In the genomic region with DNA sequence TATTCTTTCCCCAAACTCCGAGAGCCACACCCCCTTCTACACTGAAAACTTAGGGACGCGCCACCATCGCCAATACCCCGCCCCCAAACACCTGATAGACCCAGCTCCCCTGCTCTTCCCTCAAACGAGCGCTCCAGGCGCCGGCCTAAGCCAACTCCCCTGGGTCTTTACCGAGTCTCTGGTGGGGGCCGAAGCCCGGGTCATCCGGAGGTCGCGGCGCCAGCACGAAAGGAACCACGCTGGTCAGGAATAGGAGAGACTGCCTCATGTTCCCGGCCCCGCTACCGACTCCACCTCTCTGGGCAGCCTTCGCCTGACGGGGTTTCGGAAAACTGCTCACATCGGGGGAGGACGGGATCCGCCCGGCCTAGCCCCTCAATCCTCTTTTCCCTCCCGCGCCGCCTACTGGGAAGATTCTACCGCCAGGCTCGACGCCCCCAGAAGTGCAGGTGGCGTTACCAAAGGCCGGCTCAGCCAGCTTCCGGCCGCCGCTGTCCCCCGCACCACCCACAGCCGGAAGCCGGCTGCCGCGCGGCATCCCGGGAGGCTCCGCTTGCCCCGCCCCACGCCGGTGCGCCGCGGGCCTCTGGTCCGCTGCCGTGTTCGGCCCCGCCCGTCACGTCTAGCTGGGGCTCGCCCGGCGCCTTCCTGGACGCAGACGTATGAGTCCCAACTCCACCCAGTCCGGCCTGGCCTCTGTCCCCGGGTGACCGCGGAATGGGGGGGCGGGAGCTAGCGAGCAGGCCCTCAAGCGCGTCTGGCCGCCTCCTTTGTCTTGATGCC, we compare ENCODE assay signal across 1 cellular context.
A peak's percentile ranks its signal among the peaks of the same experiment; 100 is the strongest.
TF ChIP-seq lines count a peak whose summit lies in the region.

A gene (minus strand): TSS at position 493 of the 783 bp plus-strand sequence. CDS start 225 bp downstream, at position 268.

TF ChIP-seq in HEK293, 187 proteins besides CTCF, POLR2A, EP300 and RAD21 (continued from another document and continues in another):
- TF ChIP-seq, protein P1, sequence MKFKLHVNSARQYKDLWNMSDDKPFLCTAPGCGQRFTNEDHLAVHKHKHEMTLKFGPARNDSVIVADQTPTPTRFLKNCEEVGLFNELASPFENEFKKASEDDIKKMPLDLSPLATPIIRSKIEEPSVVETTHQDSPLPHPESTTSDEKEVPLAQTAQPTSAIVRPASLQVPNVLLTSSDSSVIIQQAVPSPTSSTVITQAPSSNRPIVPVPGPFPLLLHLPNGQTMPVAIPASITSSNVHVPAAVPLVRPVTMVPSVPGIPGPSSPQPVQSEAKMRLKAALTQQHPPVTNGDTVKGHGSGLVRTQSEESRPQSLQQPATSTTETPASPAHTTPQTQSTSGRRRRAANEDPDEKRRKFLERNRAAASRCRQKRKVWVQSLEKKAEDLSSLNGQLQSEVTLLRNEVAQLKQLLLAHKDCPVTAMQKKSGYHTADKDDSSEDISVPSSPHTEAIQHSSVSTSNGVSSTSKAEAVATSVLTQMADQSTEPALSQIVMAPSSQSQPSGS (tag by site-specific recombination; IDR thresholded peaks at IDR 0.05; ENCODE audit: low read depth): no peak
- TF ChIP-seq, protein P2, sequence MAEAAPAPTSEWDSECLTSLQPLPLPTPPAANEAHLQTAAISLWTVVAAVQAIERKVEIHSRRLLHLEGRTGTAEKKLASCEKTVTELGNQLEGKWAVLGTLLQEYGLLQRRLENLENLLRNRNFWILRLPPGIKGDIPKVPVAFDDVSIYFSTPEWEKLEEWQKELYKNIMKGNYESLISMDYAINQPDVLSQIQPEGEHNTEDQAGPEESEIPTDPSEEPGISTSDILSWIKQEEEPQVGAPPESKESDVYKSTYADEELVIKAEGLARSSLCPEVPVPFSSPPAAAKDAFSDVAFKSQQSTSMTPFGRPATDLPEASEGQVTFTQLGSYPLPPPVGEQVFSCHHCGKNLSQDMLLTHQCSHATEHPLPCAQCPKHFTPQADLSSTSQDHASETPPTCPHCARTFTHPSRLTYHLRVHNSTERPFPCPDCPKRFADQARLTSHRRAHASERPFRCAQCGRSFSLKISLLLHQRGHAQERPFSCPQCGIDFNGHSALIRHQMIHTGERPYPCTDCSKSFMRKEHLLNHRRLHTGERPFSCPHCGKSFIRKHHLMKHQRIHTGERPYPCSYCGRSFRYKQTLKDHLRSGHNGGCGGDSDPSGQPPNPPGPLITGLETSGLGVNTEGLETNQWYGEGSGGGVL (tag by site-specific recombination; IDR thresholded peaks at IDR 0.05): peak; percentile 24; the same call in 1 of the 2 replicates
- TF ChIP-seq, protein P3, sequence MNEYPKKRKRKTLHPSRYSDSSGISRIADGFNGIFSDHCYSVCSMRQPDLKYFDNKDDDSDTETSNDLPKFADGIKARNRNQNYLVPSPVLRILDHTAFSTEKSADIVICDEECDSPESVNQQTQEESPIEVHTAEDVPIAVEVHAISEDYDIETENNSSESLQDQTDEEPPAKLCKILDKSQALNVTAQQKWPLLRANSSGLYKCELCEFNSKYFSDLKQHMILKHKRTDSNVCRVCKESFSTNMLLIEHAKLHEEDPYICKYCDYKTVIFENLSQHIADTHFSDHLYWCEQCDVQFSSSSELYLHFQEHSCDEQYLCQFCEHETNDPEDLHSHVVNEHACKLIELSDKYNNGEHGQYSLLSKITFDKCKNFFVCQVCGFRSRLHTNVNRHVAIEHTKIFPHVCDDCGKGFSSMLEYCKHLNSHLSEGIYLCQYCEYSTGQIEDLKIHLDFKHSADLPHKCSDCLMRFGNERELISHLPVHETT (tag by site-specific recombination; IDR thresholded peaks at IDR 0.05): no peak
- peak; percentile 51; the same call in 1 of the 2 replicates for TF ChIP-seq ZNF391 (tag by site-specific recombination; IDR thresholded peaks at IDR 0.05; ENCODE audit: borderline replicate concordance, low read depth)
- TF ChIP-seq, protein P4, sequence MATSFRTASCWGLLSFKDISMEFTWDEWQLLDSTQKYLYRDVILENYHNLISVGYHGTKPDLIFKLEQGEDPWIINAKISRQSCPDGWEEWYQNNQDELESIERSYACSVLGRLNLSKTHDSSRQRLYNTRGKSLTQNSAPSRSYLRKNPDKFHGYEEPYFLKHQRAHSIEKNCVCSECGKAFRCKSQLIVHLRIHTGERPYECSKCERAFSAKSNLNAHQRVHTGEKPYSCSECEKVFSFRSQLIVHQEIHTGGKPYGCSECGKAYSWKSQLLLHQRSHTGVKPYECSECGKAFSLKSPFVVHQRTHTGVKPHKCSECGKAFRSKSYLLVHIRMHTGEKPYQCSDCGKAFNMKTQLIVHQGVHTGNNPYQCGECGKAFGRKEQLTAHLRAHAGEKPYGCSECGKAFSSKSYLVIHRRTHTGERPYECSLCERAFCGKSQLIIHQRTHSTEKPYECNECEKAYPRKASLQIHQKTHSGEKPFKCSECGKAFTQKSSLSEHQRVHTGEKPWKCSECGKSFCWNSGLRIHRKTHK (tag by site-specific recombination; IDR thresholded peaks at IDR 0.05): no peak
- TF ChIP-seq BCL11A (tag by site-specific recombination; IDR thresholded peaks at IDR 0.05; ENCODE audit: low read depth): no peak; the same call in 1 of the 2 replicates
- no peak for TF ChIP-seq ZNF350 (tag by site-specific recombination; IDR thresholded peaks at IDR 0.05)
- TF ChIP-seq ZNF175 (tag by site-specific recombination; IDR thresholded peaks at IDR 0.05): no peak
- no peak for TF ChIP-seq ZNF48 (tag by site-specific recombination; IDR thresholded peaks at IDR 0.05)
- TF ChIP-seq GLIS1 (tag by site-specific recombination; IDR thresholded peaks at IDR 0.05): peak; percentile 76
- peak; percentile 81; the same call in 1 of the 2 replicates for TF ChIP-seq ZNF561 (tag by site-specific recombination; IDR thresholded peaks at IDR 0.05; ENCODE audit: borderline replicate concordance)
- no peak for TF ChIP-seq SETDB1 (IDR thresholded peaks at IDR 0.05; ENCODE audit: insufficient read length, low read length)
- peak; percentile 71 for TF ChIP-seq SCRT2 (tag by site-specific recombination; IDR thresholded peaks at IDR 0.05)
- TF ChIP-seq YY1 (tag by site-specific recombination; IDR thresholded peaks at IDR 0.05): no peak
- TF ChIP-seq ZNF37A (tag by site-specific recombination; IDR thresholded peaks at IDR 0.05): no peak
- TF ChIP-seq, protein P5, sequence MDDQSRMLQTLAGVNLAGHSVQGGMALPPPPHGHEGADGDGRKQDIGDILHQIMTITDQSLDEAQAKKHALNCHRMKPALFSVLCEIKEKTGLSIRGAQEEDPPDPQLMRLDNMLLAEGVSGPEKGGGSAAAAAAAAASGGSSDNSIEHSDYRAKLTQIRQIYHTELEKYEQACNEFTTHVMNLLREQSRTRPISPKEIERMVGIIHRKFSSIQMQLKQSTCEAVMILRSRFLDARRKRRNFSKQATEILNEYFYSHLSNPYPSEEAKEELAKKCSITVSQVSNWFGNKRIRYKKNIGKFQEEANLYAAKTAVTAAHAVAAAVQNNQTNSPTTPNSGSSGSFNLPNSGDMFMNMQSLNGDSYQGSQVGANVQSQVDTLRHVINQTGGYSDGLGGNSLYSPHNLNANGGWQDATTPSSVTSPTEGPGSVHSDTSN (CRISPR knock-in tag; IDR thresholded peaks at IDR 0.05): peak; percentile 88; the same call in 1 of the 2 replicates
- TF ChIP-seq ZNF629 (tag by site-specific recombination; IDR thresholded peaks at IDR 0.05): peak; percentile 65; the same call in 1 of the 2 replicates
- TF ChIP-seq, protein P6, sequence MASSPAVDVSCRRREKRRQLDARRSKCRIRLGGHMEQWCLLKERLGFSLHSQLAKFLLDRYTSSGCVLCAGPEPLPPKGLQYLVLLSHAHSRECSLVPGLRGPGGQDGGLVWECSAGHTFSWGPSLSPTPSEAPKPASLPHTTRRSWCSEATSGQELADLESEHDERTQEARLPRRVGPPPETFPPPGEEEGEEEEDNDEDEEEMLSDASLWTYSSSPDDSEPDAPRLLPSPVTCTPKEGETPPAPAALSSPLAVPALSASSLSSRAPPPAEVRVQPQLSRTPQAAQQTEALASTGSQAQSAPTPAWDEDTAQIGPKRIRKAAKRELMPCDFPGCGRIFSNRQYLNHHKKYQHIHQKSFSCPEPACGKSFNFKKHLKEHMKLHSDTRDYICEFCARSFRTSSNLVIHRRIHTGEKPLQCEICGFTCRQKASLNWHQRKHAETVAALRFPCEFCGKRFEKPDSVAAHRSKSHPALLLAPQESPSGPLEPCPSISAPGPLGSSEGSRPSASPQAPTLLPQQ (tag by site-specific recombination; IDR thresholded peaks at IDR 0.05): peak; percentile 58; the same call in 1 of the 2 replicates
- TF ChIP-seq HOXC10 (CRISPR knock-in tag; IDR thresholded peaks at IDR 0.05): no peak
- TF ChIP-seq, protein P7, sequence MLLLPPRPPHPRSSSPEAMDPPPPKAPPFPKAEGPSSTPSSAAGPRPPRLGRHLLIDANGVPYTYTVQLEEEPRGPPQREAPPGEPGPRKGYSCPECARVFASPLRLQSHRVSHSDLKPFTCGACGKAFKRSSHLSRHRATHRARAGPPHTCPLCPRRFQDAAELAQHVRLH (tag by site-specific recombination; IDR thresholded peaks at IDR 0.05): peak; percentile 54; the same call in 1 of the 2 replicates
- 0 out of 2 replicates have a peak, but pooled peaks have one; percentile 19 for TF ChIP-seq ZNF423 (tag by site-specific recombination; IDR thresholded peaks at IDR 0.05)
- peak; percentile 94 for TF ChIP-seq IKZF3 (tag by site-specific recombination; IDR thresholded peaks at IDR 0.05)
- no peak; the same call in 1 of the 2 replicates for TF ChIP-seq MZF1 (tag by site-specific recombination; IDR thresholded peaks at IDR 0.05; ENCODE audit: borderline replicate concordance)
- no peak for TF ChIP-seq ZNF747 (tag by site-specific recombination; IDR thresholded peaks at IDR 0.05)
- TF ChIP-seq, protein P8, sequence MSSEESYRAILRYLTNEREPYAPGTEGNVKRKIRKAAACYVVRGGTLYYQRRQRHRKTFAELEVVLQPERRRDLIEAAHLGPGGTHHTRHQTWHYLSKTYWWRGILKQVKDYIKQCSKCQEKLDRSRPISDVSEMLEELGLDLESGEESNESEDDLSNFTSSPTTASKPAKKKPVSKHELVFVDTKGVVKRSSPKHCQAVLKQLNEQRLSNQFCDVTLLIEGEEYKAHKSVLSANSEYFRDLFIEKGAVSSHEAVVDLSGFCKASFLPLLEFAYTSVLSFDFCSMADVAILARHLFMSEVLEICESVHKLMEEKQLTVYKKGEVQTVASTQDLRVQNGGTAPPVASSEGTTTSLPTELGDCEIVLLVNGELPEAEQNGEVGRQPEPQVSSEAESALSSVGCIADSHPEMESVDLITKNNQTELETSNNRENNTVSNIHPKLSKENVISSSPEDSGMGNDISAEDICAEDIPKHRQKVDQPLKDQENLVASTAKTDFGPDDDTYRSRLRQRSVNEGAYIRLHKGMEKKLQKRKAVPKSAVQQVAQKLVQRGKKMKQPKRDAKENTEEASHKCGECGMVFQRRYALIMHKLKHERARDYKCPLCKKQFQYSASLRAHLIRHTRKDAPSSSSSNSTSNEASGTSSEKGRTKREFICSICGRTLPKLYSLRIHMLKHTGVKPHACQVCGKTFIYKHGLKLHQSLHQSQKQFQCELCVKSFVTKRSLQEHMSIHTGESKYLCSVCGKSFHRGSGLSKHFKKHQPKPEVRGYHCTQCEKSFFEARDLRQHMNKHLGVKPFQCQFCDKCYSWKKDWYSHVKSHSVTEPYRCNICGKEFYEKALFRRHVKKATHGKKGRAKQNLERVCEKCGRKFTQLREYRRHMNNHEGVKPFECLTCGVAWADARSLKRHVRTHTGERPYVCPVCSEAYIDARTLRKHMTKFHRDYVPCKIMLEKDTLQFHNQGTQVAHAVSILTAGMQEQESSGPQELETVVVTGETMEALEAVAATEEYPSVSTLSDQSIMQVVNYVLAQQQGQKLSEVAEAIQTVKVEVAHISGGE (tag by site-specific recombination; conservative IDR thresholded peaks at IDR 0.05; ENCODE audit: low read depth): peak; percentile 96
- TF ChIP-seq SP2 (tag by site-specific recombination; IDR thresholded peaks at IDR 0.05): peak; percentile 83
- TF ChIP-seq, protein P9, sequence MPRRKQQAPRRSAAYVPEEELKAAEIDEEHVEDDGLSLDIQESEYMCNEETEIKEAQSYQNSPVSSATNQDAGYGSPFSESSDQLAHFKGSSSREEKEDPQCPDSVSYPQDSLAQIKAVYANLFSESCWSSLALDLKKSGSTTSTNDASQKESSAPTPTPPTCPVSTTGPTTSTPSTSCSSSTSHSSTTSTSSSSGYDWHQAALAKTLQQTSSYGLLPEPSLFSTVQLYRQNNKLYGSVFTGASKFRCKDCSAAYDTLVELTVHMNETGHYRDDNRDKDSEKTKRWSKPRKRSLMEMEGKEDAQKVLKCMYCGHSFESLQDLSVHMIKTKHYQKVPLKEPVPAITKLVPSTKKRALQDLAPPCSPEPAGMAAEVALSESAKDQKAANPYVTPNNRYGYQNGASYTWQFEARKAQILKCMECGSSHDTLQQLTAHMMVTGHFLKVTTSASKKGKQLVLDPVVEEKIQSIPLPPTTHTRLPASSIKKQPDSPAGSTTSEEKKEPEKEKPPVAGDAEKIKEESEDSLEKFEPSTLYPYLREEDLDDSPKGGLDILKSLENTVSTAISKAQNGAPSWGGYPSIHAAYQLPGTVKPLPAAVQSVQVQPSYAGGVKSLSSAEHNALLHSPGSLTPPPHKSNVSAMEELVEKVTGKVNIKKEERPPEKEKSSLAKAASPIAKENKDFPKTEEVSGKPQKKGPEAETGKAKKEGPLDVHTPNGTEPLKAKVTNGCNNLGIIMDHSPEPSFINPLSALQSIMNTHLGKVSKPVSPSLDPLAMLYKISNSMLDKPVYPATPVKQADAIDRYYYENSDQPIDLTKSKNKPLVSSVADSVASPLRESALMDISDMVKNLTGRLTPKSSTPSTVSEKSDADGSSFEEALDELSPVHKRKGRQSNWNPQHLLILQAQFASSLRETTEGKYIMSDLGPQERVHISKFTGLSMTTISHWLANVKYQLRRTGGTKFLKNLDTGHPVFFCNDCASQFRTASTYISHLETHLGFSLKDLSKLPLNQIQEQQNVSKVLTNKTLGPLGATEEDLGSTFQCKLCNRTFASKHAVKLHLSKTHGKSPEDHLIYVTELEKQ (tag by site-specific recombination; IDR thresholded peaks at IDR 0.05; ENCODE audit: borderline replicate concordance): 0 out of 2 replicates have a peak, but pooled peaks have one; percentile 11
- peak; percentile 81 for TF ChIP-seq KLF10 (tag by site-specific recombination; IDR thresholded peaks at IDR 0.05)
- TF ChIP-seq KLF16 (tag by site-specific recombination; IDR thresholded peaks at IDR 0.05): peak; percentile 48; the same call in 1 of the 2 replicates
- TF ChIP-seq ZNF157 (tag by site-specific recombination; IDR thresholded peaks at IDR 0.05): no peak
- TF ChIP-seq SCRT1 (tag by site-specific recombination; IDR thresholded peaks at IDR 0.05; ENCODE audit: borderline replicate concordance): 0 out of 2 replicates have a peak, but pooled peaks have one; percentile 21
- TF ChIP-seq ZNF202 (tag by site-specific recombination; IDR thresholded peaks at IDR 0.05; ENCODE audit: borderline replicate concordance): no peak
- TF ChIP-seq, protein P10, sequence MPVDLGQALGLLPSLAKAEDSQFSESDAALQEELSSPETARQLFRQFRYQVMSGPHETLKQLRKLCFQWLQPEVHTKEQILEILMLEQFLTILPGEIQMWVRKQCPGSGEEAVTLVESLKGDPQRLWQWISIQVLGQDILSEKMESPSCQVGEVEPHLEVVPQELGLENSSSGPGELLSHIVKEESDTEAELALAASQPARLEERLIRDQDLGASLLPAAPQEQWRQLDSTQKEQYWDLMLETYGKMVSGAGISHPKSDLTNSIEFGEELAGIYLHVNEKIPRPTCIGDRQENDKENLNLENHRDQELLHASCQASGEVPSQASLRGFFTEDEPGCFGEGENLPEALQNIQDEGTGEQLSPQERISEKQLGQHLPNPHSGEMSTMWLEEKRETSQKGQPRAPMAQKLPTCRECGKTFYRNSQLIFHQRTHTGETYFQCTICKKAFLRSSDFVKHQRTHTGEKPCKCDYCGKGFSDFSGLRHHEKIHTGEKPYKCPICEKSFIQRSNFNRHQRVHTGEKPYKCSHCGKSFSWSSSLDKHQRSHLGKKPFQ (tag by site-specific recombination; IDR thresholded peaks at IDR 0.05): no peak
- TF ChIP-seq ZBTB48 (tag by site-specific recombination; IDR thresholded peaks at IDR 0.05): peak; percentile 90
- no peak for TF ChIP-seq ZBTB1 (tag by site-specific recombination; IDR thresholded peaks at IDR 0.05)
- no peak for TF ChIP-seq ZNF514 (tag by site-specific recombination; IDR thresholded peaks at IDR 0.05)
- no peak for TF ChIP-seq ZNF521 (tag by site-specific recombination; IDR thresholded peaks at IDR 0.05)
